Comparison of ENCODE assay signal across 8 cellular contexts in genomic region chr17:58324409-58325288, GRCh38. TPM values are rescaled to one million over a fixed set of nuclear protein-coding genes. Genes with fewer than 3 reads are reported as not detected.
A peak's percentile ranks its signal among the peaks of the same experiment; 100 is the strongest.
DNase-seq lines count a peak whose midpoint lies in the region; TF ChIP-seq lines count a peak whose summit lies in the region.

No MANE protein-coding gene starts in this region.

- H3K4me3 ChIP-seq in HUES64 (ENCODE audit: low read length) (peak overlapping the region; percentile 56), spleen (peak overlapping the region; percentile 17 to 68 (median 42))

- peak; percentile 79 for DNase-seq in AG08395 (ENCODE audit: low spot score)
- DNase-seq in amniotic epithelial cell (ENCODE audit: low read depth) = peak; percentile 21
- DNase-seq in iPS-NIHi11 (ENCODE audit: low spot score) = peak; percentile 87
- peak; percentile 86 for DNase-seq in spleen
- DNase-seq in LoVo (ENCODE audit: low spot score) = no peak
- no peak for DNase-seq in NCI-H1694 (lab: John Stamatoyannopoulos, UW)
- DNase-seq in cortex of kidney (lab: John Stamatoyannopoulos, UW) = no peak

- no peak overlapping the region for H3K27ac ChIP-seq in HUES64 (ENCODE audit: low read depth, low read length)
- H3K27ac ChIP-seq in spleen = peak overlapping the region in 3 of 8 donors; percentile 14 to 100 (median 38)

- peaks cover 24% of the 10 kb centered on the region for H3K27me3 ChIP-seq in HUES64 (ENCODE audit: insufficient read depth, low read length)
- peaks cover 0 to 26% (median 5%) of the 10 kb centered on the region in 7 donors for H3K27me3 ChIP-seq in spleen (replicated peaks in 1 of 7)

- no peak for TF ChIP-seq CTCF in spleen (IDR thresholded peaks at IDR 0.05 in 8 of 11, conservative IDR thresholded peaks at IDR 0.05 in 3 of 11)

- no peak for TF ChIP-seq POLR2A in spleen (IDR thresholded peaks at IDR 0.05)

- intact Hi-C loops in spleen (cut with DNase I; ENCODE audit: low total_unique reads) = no loop called here

- peaks cover 13% of the 10 kb centered on the region for H3K4me1 ChIP-seq in HUES64 (ENCODE audit: insufficient read depth, low read length)
- H3K4me1 ChIP-seq in spleen = peaks cover 0 to 69% (median 55%) of the 10 kb centered on the region in 6 donors

- H3K36me3 ChIP-seq in HUES64 (ENCODE audit: insufficient read depth, low read length) (no peaks in the 10 kb centered on the region), spleen (peaks cover 0 to 29% (median 0%) of the 10 kb centered on the region in 6 donors)

- WGBS in HUES64 = 9% methylated on average over 66 of the region's 66 CpGs
- WGBS in spleen, 5 donors = 11 to 36% (median 15%) methylated on average over 13 to 66 of the region's 66 CpGs

- H3K9ac ChIP-seq in HUES64 (ENCODE audit: low read depth, low read length) = peak overlapping the region; percentile 58

- H3K9me3 ChIP-seq in HUES64 (ENCODE audit: insufficient read depth, low read depth, low read length) = no peaks in the 10 kb centered on the region
- H3K9me3 ChIP-seq in spleen = no peaks in the 10 kb centered on the region

RNA-seq across cellular contexts. Expression of gene TSPOAP1, which starts 3.9 kb away (rescaled TPM):
- 9.3 TPM for polyA plus RNA-seq in HUES64 (2013, experiment 1 of 2)
- polyA plus RNA-seq in HUES64 (2013, experiment 2 of 2) = 12.2 TPM
- 10 to 100 TPM; 14.1 to 31.8 (median 18.5) TPM for total RNA-seq in spleen
- 10 to 100 TPM; 11.5 to 26.5 (median 24.3) TPM for polyA plus RNA-seq in spleen

RNA-seq across cellular contexts. Expression of gene SUPT4H1, which starts 27.4 kb away (rescaled TPM):
- 73.2 TPM for polyA plus RNA-seq in HUES64 (2013, experiment 1 of 2)
- 79.8 TPM for polyA plus RNA-seq in HUES64 (2013, experiment 2 of 2)
- total RNA-seq in spleen = 10 to 100 TPM; 37.8 to 80.5 (median 64.0) TPM
- 100 to 1,000 TPM in 2 of 3 donors, 10 to 100 TPM in 1; 77.0 to 106 (median 104) TPM for polyA plus RNA-seq in spleen

RNA-seq across cellular contexts. Expression of gene MPO, which starts 43.9 kb away (rescaled TPM):
- polyA plus RNA-seq in HUES64 (2013, experiment 1 of 2) = not detected
- polyA plus RNA-seq in HUES64 (2013, experiment 2 of 2) = not detected
- 10 to 100 TPM in 5 of 7 donors, 1 to 10 TPM in 2; 5.8 to 75.7 (median 15.2) TPM for total RNA-seq in spleen
- polyA plus RNA-seq in spleen = 1 to 10 TPM in 2 of 3 donors, under 1 TPM in 1; 0.52 to 2.2 (median 2.0) TPM

Comparison
In these comparisons a context has a peak if more than half of its experiments do, and no peak if none do; other contexts are left out.
1. DNase-seq: peak in AG08395 (single experiment), amniotic epithelial cell (single experiment), iPS-NIHi11 (single experiment) and spleen (single experiment); none in LoVo (single experiment), NCI-H1694 (single experiment) and cortex of kidney (single experiment).